ENCODE assay signal across 20 cellular contexts in genomic region chr9:98318041-98318790, GRCh38.
"Had no signal": no experiment of that assay in that cellular context is flagged by ENCODE, and none has a peak within 500 bp of the region (broad histone marks: within the 10 kb centered on the region; RNA-seq: fewer than 3 reads in every experiment).

No MANE protein-coding gene starts in this region.

- H3K4me3 ChIP-seq: lower lobe of right lung, sigmoid colon, testis, vagina had no signal

- H3K4me1 ChIP-seq: foreskin keratinocyte, sigmoid colon, testis, vagina had no signal

- H3K27me3 ChIP-seq: sigmoid colon, testis, vagina had no signal

- H3K9me3 ChIP-seq: lower lobe of right lung, sigmoid colon, testis, vagina had no signal

- H3K27ac Mint-ChIP-seq: activated CD4-positive, alpha-beta memory T cell treated with anti-CD3 and anti-CD28 coated beads for 36 hours; activated naive CD8-positive, alpha-beta T cell treated with anti-CD3 and anti-CD28 coated beads for 36 hours; dendritic cell treated with granulocyte-macrophage colony-stimulating factor and Interleukin-4, amounts not matched to agents 40 ng/mL and 50 ng/mL, for 4 days; type B pancreatic cell had no signal

- H3K36me3 ChIP-seq: lower lobe of right lung, sigmoid colon, vagina had no signal

- ATAC-seq: left lobe of liver, lower lobe of right lung had no signal

- H3K4me1 Mint-ChIP-seq: activated naive CD8-positive, alpha-beta T cell treated with anti-CD3 and anti-CD28 coated beads for 36 hours had no signal

- H3K36me3 Mint-ChIP-seq: activated CD4-positive, alpha-beta memory T cell treated with anti-CD3 and anti-CD28 coated beads for 36 hours; activated naive CD8-positive, alpha-beta T cell treated with anti-CD3 and anti-CD28 coated beads for 36 hours; naive B cell; type B pancreatic cell had no signal

- H3K27me3 Mint-ChIP-seq: activated CD4-positive, alpha-beta memory T cell treated with anti-CD3 and anti-CD28 coated beads for 36 hours; activated naive CD8-positive, alpha-beta T cell treated with anti-CD3 and anti-CD28 coated beads for 36 hours had no signal

- H3K9me3 Mint-ChIP-seq: activated CD4-positive, alpha-beta memory T cell treated with anti-CD3 and anti-CD28 coated beads for 36 hours; activated naive CD8-positive, alpha-beta T cell treated with anti-CD3 and anti-CD28 coated beads for 36 hours; dendritic cell treated with granulocyte-macrophage colony-stimulating factor and Interleukin-4, amounts not matched to agents 40 ng/mL and 50 ng/mL, for 4 days; type B pancreatic cell had no signal

- H3K4me3 Mint-ChIP-seq: activated CD4-positive, alpha-beta memory T cell treated with anti-CD3 and anti-CD28 coated beads for 36 hours; activated naive CD8-positive, alpha-beta T cell treated with anti-CD3 and anti-CD28 coated beads for 36 hours; dendritic cell treated with granulocyte-macrophage colony-stimulating factor and Interleukin-4, amounts not matched to agents 40 ng/mL and 50 ng/mL, for 4 days; naive B cell; type B pancreatic cell had no signal

- DNase-seq: activated CD4-positive, alpha-beta memory T cell treated with anti-CD3 and anti-CD28 coated beads for 36 hours; activated CD4-positive, alpha-beta T cell treated with anti-CD3 and anti-CD28 coated beads for 48 hours; activated CD4-positive, CD25-positive, alpha-beta regulatory T cell; activated naive CD4-positive, alpha-beta T cell treated with Interleukin-2 at 50 U/mL for 16 hours; activated naive CD8-positive, alpha-beta T cell treated with anti-CD3 and anti-CD28 coated beads for 36 hours; activated T-cell treated with anti-CD3 and anti-CD28 coated beads, Interleukin-2, amount 50 U/mL, for 48 hours; effector CD4-positive, alpha-beta T cell; erythroblast; lower lobe of right lung; mesendoderm; naive B cell; sigmoid colon; stimulated activated CD4-positive, alpha-beta T cell treated with anti-CD3 and anti-CD28 coated beads, Interleukin-4, amount 100 ng/mL, for 1 hour; stimulated activated naive CD4-positive, alpha-beta T cell; testis had no signal

- H3K27ac ChIP-seq: foreskin keratinocyte, lower lobe of right lung, sigmoid colon, testis, vagina had no signal
